Comparison of ENCODE assay signal across 17 cellular contexts in the genomic region with DNA sequence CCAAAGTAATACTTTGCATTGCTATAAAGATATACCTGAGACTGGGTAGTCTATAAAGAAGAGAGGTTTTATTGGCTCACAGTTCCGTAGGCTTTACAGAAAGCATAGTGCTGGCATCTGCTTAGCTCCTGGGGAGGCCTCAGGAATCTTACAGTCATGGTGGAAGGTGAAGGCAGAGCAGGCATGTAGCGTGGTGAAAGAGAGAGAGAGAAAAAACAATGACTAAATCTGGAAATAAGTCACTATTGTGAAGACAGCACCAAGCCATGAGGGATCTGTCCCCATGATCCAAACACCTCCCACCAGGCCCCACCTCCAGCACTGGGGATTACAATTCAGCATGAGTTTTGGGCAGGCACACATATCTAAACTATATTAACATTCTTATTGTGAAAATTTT. TPM values are rescaled to one million over a fixed set of nuclear protein-coding genes. Genes with fewer than 3 reads are reported as not detected.
DNase-seq lines count a peak whose midpoint lies in the region; ATAC-seq lines count a peak whose summit lies in the region.
"Had no signal": no experiment of that assay in that cellular context is flagged by ENCODE, and none has a peak within 500 bp of the region (broad histone marks: within the 10 kb centered on the region; RNA-seq: fewer than 3 reads in every experiment).

No MANE protein-coding gene starts in this region.

- intact Hi-C loops in activated T-helper 2 cell treated with anti-CD3 and anti-CD28 coated beads, Interferon-gamma antibody, Interleukin-2, Interleukin-4, amounts not matched to agents 10 μg/mL and 5 μg/mL and 100 μg/mL, durations not matched to agents 14 hours and 24 hours and 36 hours (cut with micrococcal nuclease), result loop anchor here (5.0 to 10.0 kb wide), 4 partner anchors 81 to 519 kb away; no protein-coding TSS in a partner anchor

- peaks cover 37% of the 10 kb centered on the region for H3K36me3 Mint-ChIP-seq in T-helper 2 cell treated with Interferon-gamma antibody and Interleukin-4, amounts not matched to agents 5 μg/mL and 100 μg/mL, for 36 hours (ENCODE audit: low read depth)
- H3K36me3 Mint-ChIP-seq in activated naive CD8-positive, alpha-beta T cell, result peaks cover 31% of the 10 kb centered on the region
- H3K36me3 Mint-ChIP-seq in activated naive CD8-positive, alpha-beta T cell treated with anti-CD3 and anti-CD28 coated beads, Interleukin-2, amount 50 U/mL, for 24 hours (ENCODE audit: low read depth), result peaks cover 24% of the 10 kb centered on the region
- peaks cover 38% of the 10 kb centered on the region for H3K36me3 Mint-ChIP-seq in activated T-helper 2 cell treated with anti-CD3 and anti-CD28 coated beads, Interferon-gamma antibody, Interleukin-2, Interleukin-4, amounts not matched to agents 10 μg/mL and 5 μg/mL and 100 μg/mL, durations not matched to agents 14 hours and 24 hours and 36 hours (ENCODE audit: low read depth)
- peaks cover 59% of the 10 kb centered on the region for H3K36me3 Mint-ChIP-seq in stimulated activated effector memory CD8-positive, alpha-beta T cell treated with anti-CD3 and anti-CD28 coated beads, Interleukin-12 subunit alpha, Interleukin-12 subunit beta, amount 100 ng/mL, for 72 hours

- peak overlapping the region; percentile 79 for H3K27ac Mint-ChIP-seq in T-helper 2 cell treated with Interferon-gamma antibody and Interleukin-4, amounts not matched to agents 5 μg/mL and 100 μg/mL, for 36 hours
- no peak overlapping the region for H3K27ac Mint-ChIP-seq in activated naive CD8-positive, alpha-beta T cell
- H3K27ac Mint-ChIP-seq in activated naive CD8-positive, alpha-beta T cell treated with anti-CD3 and anti-CD28 coated beads, Interleukin-2, amount 50 U/mL, for 24 hours, result no peak overlapping the region
- H3K27ac Mint-ChIP-seq in activated T-helper 2 cell treated with anti-CD3 and anti-CD28 coated beads, Interferon-gamma antibody, Interleukin-2, Interleukin-4, amounts not matched to agents 10 μg/mL and 5 μg/mL and 100 μg/mL, durations not matched to agents 14 hours and 24 hours and 36 hours, result peak overlapping the region; percentile 5
- peak overlapping the region; percentile 48 for H3K27ac Mint-ChIP-seq in stimulated activated effector memory CD8-positive, alpha-beta T cell treated with anti-CD3 and anti-CD28 coated beads, Interleukin-12 subunit alpha, Interleukin-12 subunit beta, amount 100 ng/mL, for 72 hours

- H3K4me1 Mint-ChIP-seq in T-helper 2 cell treated with Interferon-gamma antibody and Interleukin-4, amounts not matched to agents 5 μg/mL and 100 μg/mL, for 36 hours (ENCODE audit: low read depth), result peaks cover 38% of the 10 kb centered on the region
- H3K4me1 Mint-ChIP-seq in activated naive CD8-positive, alpha-beta T cell (ENCODE audit: low read depth), result peaks cover 32% of the 10 kb centered on the region
- peaks cover 53% of the 10 kb centered on the region for H3K4me1 Mint-ChIP-seq in activated naive CD8-positive, alpha-beta T cell treated with anti-CD3 and anti-CD28 coated beads, Interleukin-2, amount 50 U/mL, for 24 hours
- peaks cover 43% of the 10 kb centered on the region for H3K4me1 Mint-ChIP-seq in activated T-helper 2 cell treated with anti-CD3 and anti-CD28 coated beads, Interferon-gamma antibody, Interleukin-2, Interleukin-4, amounts not matched to agents 10 μg/mL and 5 μg/mL and 100 μg/mL, durations not matched to agents 14 hours and 24 hours and 36 hours (ENCODE audit: low read depth)
- H3K4me1 Mint-ChIP-seq in stimulated activated effector memory CD8-positive, alpha-beta T cell treated with anti-CD3 and anti-CD28 coated beads, Interleukin-12 subunit alpha, Interleukin-12 subunit beta, amount 100 ng/mL, for 72 hours, result peaks cover 20% of the 10 kb centered on the region

- no peak overlapping the region for H3K4me3 Mint-ChIP-seq in T-helper 2 cell treated with Interferon-gamma antibody and Interleukin-4, amounts not matched to agents 5 μg/mL and 100 μg/mL, for 36 hours
- peak overlapping the region; percentile 7 for H3K4me3 Mint-ChIP-seq in activated naive CD8-positive, alpha-beta T cell
- H3K4me3 Mint-ChIP-seq in activated naive CD8-positive, alpha-beta T cell treated with anti-CD3 and anti-CD28 coated beads, Interleukin-2, amount 50 U/mL, for 24 hours, result no peak overlapping the region
- H3K4me3 Mint-ChIP-seq in activated T-helper 2 cell treated with anti-CD3 and anti-CD28 coated beads, Interferon-gamma antibody, Interleukin-2, Interleukin-4, amounts not matched to agents 10 μg/mL and 5 μg/mL and 100 μg/mL, durations not matched to agents 14 hours and 24 hours and 36 hours (ENCODE audit: low read depth), result no peak overlapping the region
- H3K4me3 Mint-ChIP-seq in stimulated activated effector memory CD8-positive, alpha-beta T cell treated with anti-CD3 and anti-CD28 coated beads, Interleukin-12 subunit alpha, Interleukin-12 subunit beta, amount 100 ng/mL, for 72 hours, result no peak overlapping the region

- no peak for DNase-seq in T-helper 2 cell treated with Interferon-gamma antibody and Interleukin-4, amounts not matched to agents 5 μg/mL and 100 μg/mL, for 36 hours (ENCODE audit: low spot score)
- DNase-seq in T-helper 2 cell (no peak), NCI-H1694 treated with DMSO at 0.1 percent for 48 hours (lab: John Stamatoyannopoulos, UW) (no peak), NCI-H1436 (lab: John Stamatoyannopoulos, UW) (no peak)
- no peak for DNase-seq in activated naive CD8-positive, alpha-beta T cell treated with anti-CD3 and anti-CD28 coated beads, Interleukin-2, amount 50 U/mL, for 24 hours
- no peak for DNase-seq in activated T-helper 2 cell treated with anti-CD3 and anti-CD28 coated beads, Interferon-gamma antibody, Interleukin-2, Interleukin-4, amounts not matched to agents 10 μg/mL and 5 μg/mL and 100 μg/mL, durations not matched to agents 14 hours and 24 hours and 36 hours (ENCODE audit: low spot score)
- no peak for DNase-seq in stimulated activated effector memory CD8-positive, alpha-beta T cell treated with anti-CD3 and anti-CD28 coated beads, Interleukin-12 subunit alpha, Interleukin-12 subunit beta, amount 100 ng/mL, for 72 hours (ENCODE audit: low spot score in 2 of 2)
- DNase-seq: 8988T, COR-L47, NCI-H1092, NCI-H1694, NCI-H2107, NCI-H2227 treated with DMSO at 0.1 percent for 48 hours, NCI-H524, PC-9 had no signal

- no peak for ATAC-seq in activated naive CD8-positive, alpha-beta T cell treated with anti-CD3 and anti-CD28 coated beads, Interleukin-2, amount 50 U/mL, for 24 hours
- peak; percentile 46 for ATAC-seq in stimulated activated effector memory CD8-positive, alpha-beta T cell treated with anti-CD3 and anti-CD28 coated beads, Interleukin-12 subunit alpha, Interleukin-12 subunit beta, amount 100 ng/mL, for 72 hours
- ATAC-seq: HepG2 had no signal

- H3K9me3 Mint-ChIP-seq in T-helper 2 cell treated with Interferon-gamma antibody and Interleukin-4, amounts not matched to agents 5 μg/mL and 100 μg/mL, for 36 hours, result peaks cover 4% of the 10 kb centered on the region
- H3K9me3 Mint-ChIP-seq in activated naive CD8-positive, alpha-beta T cell (ENCODE audit: low read depth), result peaks cover 3% of the 10 kb centered on the region
- H3K9me3 Mint-ChIP-seq in activated naive CD8-positive, alpha-beta T cell treated with anti-CD3 and anti-CD28 coated beads, Interleukin-2, amount 50 U/mL, for 24 hours, result peaks cover 11% of the 10 kb centered on the region
- H3K9me3 Mint-ChIP-seq in activated T-helper 2 cell treated with anti-CD3 and anti-CD28 coated beads, Interferon-gamma antibody, Interleukin-2, Interleukin-4, amounts not matched to agents 10 μg/mL and 5 μg/mL and 100 μg/mL, durations not matched to agents 14 hours and 24 hours and 36 hours, result peaks cover 12% of the 10 kb centered on the region
- peaks cover 8% of the 10 kb centered on the region for H3K9me3 Mint-ChIP-seq in stimulated activated effector memory CD8-positive, alpha-beta T cell treated with anti-CD3 and anti-CD28 coated beads, Interleukin-12 subunit alpha, Interleukin-12 subunit beta, amount 100 ng/mL, for 72 hours

- no peaks in the 10 kb centered on the region for H3K27me3 Mint-ChIP-seq in T-helper 2 cell treated with Interferon-gamma antibody and Interleukin-4, amounts not matched to agents 5 μg/mL and 100 μg/mL, for 36 hours (ENCODE audit: low read depth)
- H3K27me3 Mint-ChIP-seq in activated naive CD8-positive, alpha-beta T cell, result no peaks in the 10 kb centered on the region
- H3K27me3 Mint-ChIP-seq in activated naive CD8-positive, alpha-beta T cell treated with anti-CD3 and anti-CD28 coated beads, Interleukin-2, amount 50 U/mL, for 24 hours, result no peaks in the 10 kb centered on the region
- no peaks in the 10 kb centered on the region for H3K27me3 Mint-ChIP-seq in activated T-helper 2 cell treated with anti-CD3 and anti-CD28 coated beads, Interferon-gamma antibody, Interleukin-2, Interleukin-4, amounts not matched to agents 10 μg/mL and 5 μg/mL and 100 μg/mL, durations not matched to agents 14 hours and 24 hours and 36 hours (ENCODE audit: low read depth)

RNA-seq across cellular contexts. Expression of gene SLC30A7, which starts 30.4 kb away (rescaled TPM):
- total RNA-seq in activated T-helper 2 cell treated with anti-CD3 and anti-CD28 coated beads, Interferon-gamma antibody, Interleukin-2, Interleukin-4, amounts not matched to agents 10 μg/mL and 5 μg/mL and 100 μg/mL, durations not matched to agents 14 hours and 24 hours and 36 hours, result 38.6 and 39.4 TPM in 2 replicates

RNA-seq across cellular contexts. Expression of gene EXTL2, which starts 31.6 kb away (rescaled TPM):
- total RNA-seq in activated T-helper 2 cell treated with anti-CD3 and anti-CD28 coated beads, Interferon-gamma antibody, Interleukin-2, Interleukin-4, amounts not matched to agents 10 μg/mL and 5 μg/mL and 100 μg/mL, durations not matched to agents 14 hours and 24 hours and 36 hours, result 3.4 and 3.8 TPM in 2 replicates

Comparison
In these comparisons a context has a peak if more than half of its experiments do, and no peak if none do; other contexts are left out.
1. H3K27ac Mint-ChIP-seq: peak in T-helper 2 cell treated with Interferon-gamma antibody and Interleukin-4, amounts not matched to agents 5 μg/mL and 100 μg/mL, for 36 hours (single experiment), activated T-helper 2 cell treated with anti-CD3 and anti-CD28 coated beads, Interferon-gamma antibody, Interleukin-2, Interleukin-4, amounts not matched to agents 10 μg/mL and 5 μg/mL and 100 μg/mL, durations not matched to agents 14 hours and 24 hours and 36 hours (single experiment) and stimulated activated effector memory CD8-positive, alpha-beta T cell treated with anti-CD3 and anti-CD28 coated beads, Interleukin-12 subunit alpha, Interleukin-12 subunit beta, amount 100 ng/mL, for 72 hours (single experiment); none in activated naive CD8-positive, alpha-beta T cell (single experiment) and activated naive CD8-positive, alpha-beta T cell treated with anti-CD3 and anti-CD28 coated beads, Interleukin-2, amount 50 U/mL, for 24 hours (single experiment).